ENCODE assay signal across 7 cellular contexts in genomic region chr3:158097571-158098553, GRCh38. TPM values are rescaled to one million over a fixed set of nuclear protein-coding genes. Genes with fewer than 3 reads are reported as not detected.
A peak's percentile ranks its signal among the peaks of the same experiment; 100 is the strongest.
DNase-seq lines count a peak whose midpoint lies in the region; ATAC-seq and TF ChIP-seq lines count a peak whose summit lies in the region.

No MANE protein-coding gene starts in this region.

- peak overlapping the region; percentile 5 to 42 (median 28) for H3K4me3 ChIP-seq in fibroblast of lung (replicated peaks in 1 of 4; ENCODE audit: control extremely low read depth in 1 of 4, insufficient read depth in 1 of 4, low read depth in 3 of 4, low read length in 4 of 4)

- no peaks in the 10 kb centered on the region for H3K79me2 ChIP-seq in fibroblast of lung (ENCODE audit: control insufficient read depth, insufficient read depth, low read length)

- H2AFZ ChIP-seq in fibroblast of lung (ENCODE audit: low read length) = peak overlapping the region; percentile 19

- H3K4me1 ChIP-seq in fibroblast of lung (ENCODE audit: control insufficient read depth, extremely low read depth, insufficient read depth, low read length) = no peaks in the 10 kb centered on the region

- H3K9ac ChIP-seq in fibroblast of lung (ENCODE audit: insufficient read depth, low read length) = no peak overlapping the region

- H3K27ac ChIP-seq in fibroblast of lung (ENCODE audit: insufficient read depth, low read length) = no peak overlapping the region

- no peaks in the 10 kb centered on the region for H3K36me3 ChIP-seq in fibroblast of lung (ENCODE audit: control insufficient read depth, insufficient read depth, low read length)

- no peaks in the 10 kb centered on the region for H4K20me1 ChIP-seq in fibroblast of lung (ENCODE audit: control insufficient read depth, extremely low read depth, insufficient read depth, low read length)

- peak; percentile 83 for ATAC-seq in GM18870 (IDR thresholded peaks at IDR 0.05; ENCODE audit: unreplicated experiment)
- ATAC-seq in HG03097 (IDR thresholded peaks at IDR 0.05; ENCODE audit: low FRiP score, unreplicated experiment) = peak; percentile 75
- ATAC-seq in omental fat pad (ENCODE audit: low FRiP score) = peak; percentile 63

- TF ChIP-seq CTCF in fibroblast of lung (conservative IDR thresholded peaks at IDR 0.05 in 1 of 2, IDR thresholded peaks at IDR 0.05 in 1 of 2; ENCODE audit: low read depth in 1 of 2, low read length in 2 of 2) = no peak
- no peak for TF ChIP-seq CTCF in omental fat pad (IDR thresholded peaks at IDR 0.05)

- H3K4me2 ChIP-seq in fibroblast of lung (ENCODE audit: extremely low read depth, insufficient read depth, low read length) = peak overlapping the region; percentile 55

- no peaks in the 10 kb centered on the region for H3K9me3 ChIP-seq in fibroblast of lung (ENCODE audit: control insufficient read depth, insufficient read depth, low read depth, low read length)

- H3K27me3 ChIP-seq in fibroblast of lung (ENCODE audit: control insufficient read depth, insufficient read depth, low read length) = peaks cover 62% of the 10 kb centered on the region

- DNase-seq in NCI-H748 (lab: John Stamatoyannopoulos, UW; ENCODE audit: unreplicated experiment) (peak; percentile 90), activated T-cell treated with anti-CD3 and anti-CD28 coated beads for 4 hours (peak; percentile 36), fibroblast of lung (ENCODE audit: low read depth in 2 of 2) (peak in 1 of 2 donors; percentile 39), omental fat pad (ENCODE audit: low spot score) (no peak), OCI-M2 (lab: John Stamatoyannopoulos, UW; ENCODE audit: unreplicated experiment) (no peak)

RNA-seq across cellular contexts. Expression of gene SHOX2, which starts 8.4 kb away (rescaled TPM):
- total RNA-seq in fibroblast of lung = 1.3 and 1.8 TPM in 2 replicates
- 1.4 and 2.4 TPM in 2 replicates for polyA plus RNA-seq in fibroblast of lung
- polyA plus RNA-seq in fibroblast of lung (2012) = 1.2 and 2.6 TPM in 2 replicates
- polyA minus RNA-seq in fibroblast of lung (ENCODE audit: low replicate concordance) = 0.15 TPM in 1 of 2 replicates, not detected in the other
- total RNA-seq in omental fat pad = 1 to 10 TPM in 1 of 4 donors, under 1 TPM in 3; 0.28 to 1.3 (median 0.55) TPM

RNA-seq across cellular contexts. Expression of gene RSRC1, which starts 12.0 kb away (rescaled TPM):
- 38.5 and 43.1 TPM in 2 replicates for total RNA-seq in fibroblast of lung
- polyA plus RNA-seq in fibroblast of lung = 12.6 and 18.0 TPM in 2 replicates
- 16.2 and 24.3 TPM in 2 replicates for polyA plus RNA-seq in fibroblast of lung (2012)
- 0.15 TPM in 1 of 2 replicates, not detected in the other for polyA minus RNA-seq in fibroblast of lung (ENCODE audit: low replicate concordance)
- total RNA-seq in omental fat pad = 10 to 100 TPM; 30.7 to 48.9 (median 40.9) TPM

Comparison
In these comparisons a context has a peak if more than half of its experiments do, and no peak if none do; other contexts are left out.
1. DNase-seq: peak in NCI-H748 (single experiment) and activated T-cell treated with anti-CD3 and anti-CD28 coated beads for 4 hours (single experiment); none in omental fat pad (single experiment) and OCI-M2 (single experiment).
2. Peak in every context shown above with its lines, with median percentiles within 50 percentile points of each other: ATAC-seq.